Comparison of ENCODE assay signal across 1 cellular context in the genomic region with DNA sequence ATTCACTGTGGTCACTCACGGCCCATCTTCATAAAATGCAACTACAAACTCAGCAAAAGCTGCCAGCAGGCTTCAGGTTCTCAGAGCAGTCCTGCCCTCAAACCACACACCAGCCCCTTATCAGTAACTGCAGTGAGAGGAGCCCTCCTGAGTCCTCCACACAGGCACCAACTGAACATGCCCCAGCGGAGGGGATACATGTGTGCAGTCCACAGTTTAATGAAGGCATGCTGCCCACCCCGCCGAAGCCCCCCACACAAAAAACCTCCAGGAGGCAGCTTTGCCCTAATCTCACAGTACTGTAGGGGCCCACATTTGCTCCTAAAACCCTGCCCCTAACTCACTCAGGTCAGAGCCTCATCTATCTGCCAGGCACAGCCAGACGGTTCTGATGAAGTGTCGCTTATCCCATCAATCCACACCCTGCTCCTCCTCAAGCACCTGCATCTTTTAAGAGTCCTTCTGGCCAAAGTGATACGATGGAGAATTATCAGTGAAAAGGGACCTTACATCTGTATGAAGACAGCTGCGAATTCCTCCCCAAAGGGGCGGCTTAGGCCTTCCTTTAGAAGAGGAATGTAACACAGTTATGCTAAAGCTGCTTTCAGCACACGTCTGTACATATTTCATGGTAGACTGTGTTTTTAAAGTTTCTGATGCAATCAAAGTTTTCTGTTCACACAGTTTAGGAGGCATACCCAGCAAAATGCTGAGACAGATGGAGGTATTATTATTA.
TF ChIP-seq lines count a peak whose summit lies in the region.

No MANE protein-coding gene starts in this region.

TF ChIP-seq in K562, 482 proteins besides CTCF, POLR2A, EP300 and RAD21 (continued from another document and continues in another):
- TF ChIP-seq STAT5B (CRISPR knock-in tag; IDR thresholded peaks at IDR 0.05) = no peak
- peak; percentile 99 for TF ChIP-seq KLF16 (IDR thresholded peaks at IDR 0.05)
- no peak for TF ChIP-seq SRSF9 (IDR thresholded peaks at IDR 0.05; ENCODE audit: borderline replicate concordance, low read depth, low read length)
- TF ChIP-seq ZNF584 (CRISPR knock-in tag; IDR thresholded peaks at IDR 0.05; ENCODE audit: low read depth) = peak; percentile 82; the same call in 1 of the 2 replicates
- TF ChIP-seq, protein P1, sequence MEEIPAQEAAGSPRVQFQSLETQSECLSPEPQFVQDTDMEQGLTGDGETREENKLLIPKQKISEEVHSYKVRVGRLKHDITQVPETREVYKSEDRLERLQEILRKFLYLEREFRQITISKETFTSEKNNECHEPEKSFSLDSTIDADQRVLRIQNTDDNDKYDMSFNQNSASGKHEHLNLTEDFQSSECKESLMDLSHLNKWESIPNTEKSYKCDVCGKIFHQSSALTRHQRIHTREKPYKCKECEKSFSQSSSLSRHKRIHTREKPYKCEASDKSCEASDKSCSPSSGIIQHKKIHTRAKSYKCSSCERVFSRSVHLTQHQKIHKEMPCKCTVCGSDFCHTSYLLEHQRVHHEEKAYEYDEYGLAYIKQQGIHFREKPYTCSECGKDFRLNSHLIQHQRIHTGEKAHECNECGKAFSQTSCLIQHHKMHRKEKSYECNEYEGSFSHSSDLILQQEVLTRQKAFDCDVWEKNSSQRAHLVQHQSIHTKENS (CRISPR knock-in tag; IDR thresholded peaks at IDR 0.05) = no peak
- no peak for TF ChIP-seq HNRNPL (IDR thresholded peaks at IDR 0.05; ENCODE audit: low read depth, low read length)
- no peak for TF ChIP-seq ZNF764 (CRISPR knock-in tag; IDR thresholded peaks at IDR 0.05; ENCODE audit: low read depth)
- peak; percentile 94 for TF ChIP-seq MYNN (IDR thresholded peaks at IDR 0.05)
- TF ChIP-seq MYNN (CRISPR knock-in tag; IDR thresholded peaks at IDR 0.05) = no peak
- TF ChIP-seq SMARCA4 (IDR thresholded peaks at IDR 0.05) = peak; percentile 98
- TF ChIP-seq ETV1 (tag; conservative IDR thresholded peaks at IDR 0.05; ENCODE audit: low read depth) = no peak; the same call in 1 of the 2 replicates
- TF ChIP-seq MAFK (IDR thresholded peaks at IDR 0.05; ENCODE audit: low read length) = 0 out of 2 replicates have a peak, but pooled peaks have one; percentile 22
- peak; percentile 76 for TF ChIP-seq TAF9B (IDR thresholded peaks at IDR 0.05; ENCODE audit: partially characterized antibody)
- no peak for TF ChIP-seq CAMTA2 (CRISPR knock-in tag; conservative IDR thresholded peaks at IDR 0.05)
- peak; percentile 75 for TF ChIP-seq ATF7 (IDR thresholded peaks at IDR 0.05)
- TF ChIP-seq CBX3 (IDR thresholded peaks at IDR 0.05; ENCODE audit: borderline replicate concordance in 1 of 2, low read length in 2 of 2) = peak in 1 of 2 experiments; percentile 90; a peak in 1 of 3 replicates
- TF ChIP-seq, protein P2, sequence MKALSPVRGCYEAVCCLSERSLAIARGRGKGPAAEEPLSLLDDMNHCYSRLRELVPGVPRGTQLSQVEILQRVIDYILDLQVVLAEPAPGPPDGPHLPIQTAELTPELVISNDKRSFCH (CRISPR knock-in tag; IDR thresholded peaks at IDR 0.05) = no peak
- TF ChIP-seq, protein P2 (tag; IDR thresholded peaks at IDR 0.05) = peak; percentile 97
- peak; percentile 55; the same call in 1 of the 2 replicates for TF ChIP-seq EGR1 (conservative IDR thresholded peaks at IDR 0.05)
- no peak for TF ChIP-seq ZNF12 (CRISPR knock-in tag; IDR thresholded peaks at IDR 0.05)
- TF ChIP-seq XRCC3 (IDR thresholded peaks at IDR 0.05) = no peak
- TF ChIP-seq, protein P3, sequence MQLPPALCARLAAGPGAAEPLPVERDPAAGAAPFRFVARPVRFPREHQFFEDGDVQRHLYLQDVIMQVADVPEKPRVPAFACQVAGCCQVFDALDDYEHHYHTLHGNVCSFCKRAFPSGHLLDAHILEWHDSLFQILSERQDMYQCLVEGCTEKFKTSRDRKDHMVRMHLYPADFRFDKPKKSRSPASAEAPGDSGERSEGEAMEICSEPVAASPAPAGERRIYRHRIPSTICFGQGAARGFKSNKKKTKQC (CRISPR knock-in tag; IDR thresholded peaks at IDR 0.05) = peak; percentile 81
- TF ChIP-seq, protein P4, sequence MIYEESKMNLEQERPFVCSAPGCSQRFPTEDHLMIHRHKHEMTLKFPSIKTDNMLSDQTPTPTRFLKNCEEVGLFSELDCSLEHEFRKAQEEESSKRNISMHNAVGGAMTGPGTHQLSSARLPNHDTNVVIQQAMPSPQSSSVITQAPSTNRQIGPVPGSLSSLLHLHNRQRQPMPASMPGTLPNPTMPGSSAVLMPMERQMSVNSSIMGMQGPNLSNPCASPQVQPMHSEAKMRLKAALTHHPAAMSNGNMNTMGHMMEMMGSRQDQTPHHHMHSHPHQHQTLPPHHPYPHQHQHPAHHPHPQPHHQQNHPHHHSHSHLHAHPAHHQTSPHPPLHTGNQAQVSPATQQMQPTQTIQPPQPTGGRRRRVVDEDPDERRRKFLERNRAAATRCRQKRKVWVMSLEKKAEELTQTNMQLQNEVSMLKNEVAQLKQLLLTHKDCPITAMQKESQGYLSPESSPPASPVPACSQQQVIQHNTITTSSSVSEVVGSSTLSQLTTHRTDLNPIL (CRISPR knock-in tag; IDR thresholded peaks at IDR 0.05) = no peak
- no peak for TF ChIP-seq EWSR1 (IDR thresholded peaks at IDR 0.05; ENCODE audit: borderline replicate concordance, low read depth, partially characterized antibody)
- peak; percentile 98 for TF ChIP-seq MEIS2 (IDR thresholded peaks at IDR 0.05; ENCODE audit: partially characterized antibody)
- TF ChIP-seq, protein P5, sequence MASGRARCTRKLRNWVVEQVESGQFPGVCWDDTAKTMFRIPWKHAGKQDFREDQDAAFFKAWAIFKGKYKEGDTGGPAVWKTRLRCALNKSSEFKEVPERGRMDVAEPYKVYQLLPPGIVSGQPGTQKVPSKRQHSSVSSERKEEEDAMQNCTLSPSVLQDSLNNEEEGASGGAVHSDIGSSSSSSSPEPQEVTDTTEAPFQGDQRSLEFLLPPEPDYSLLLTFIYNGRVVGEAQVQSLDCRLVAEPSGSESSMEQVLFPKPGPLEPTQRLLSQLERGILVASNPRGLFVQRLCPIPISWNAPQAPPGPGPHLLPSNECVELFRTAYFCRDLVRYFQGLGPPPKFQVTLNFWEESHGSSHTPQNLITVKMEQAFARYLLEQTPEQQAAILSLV (tag; IDR thresholded peaks at IDR 0.05) = peak; percentile 77
- TF ChIP-seq TSC22D4 (tag; IDR thresholded peaks at IDR 0.05) = no peak
- peak; percentile 82; the same call in 1 of the 2 replicates for TF ChIP-seq SP1 (CRISPR knock-in tag; IDR thresholded peaks at IDR 0.05)
- peak; percentile 99 for TF ChIP-seq STAT5A (IDR thresholded peaks at IDR 0.05; ENCODE audit: borderline replicate concordance, low read length)
- no peak for TF ChIP-seq PCBP1 (IDR thresholded peaks at IDR 0.05; ENCODE audit: low read depth, low read length, poor library complexity, severe bottlenecking)
- peak; percentile 32 for TF ChIP-seq ZFP36 (IDR thresholded peaks at IDR 0.05; ENCODE audit: low read depth, low read length, partially characterized antibody)
- TF ChIP-seq DMBX1 (CRISPR knock-in tag; IDR thresholded peaks at IDR 0.05; ENCODE audit: borderline replicate concordance) = peak; percentile 98
- TF ChIP-seq, protein P6, sequence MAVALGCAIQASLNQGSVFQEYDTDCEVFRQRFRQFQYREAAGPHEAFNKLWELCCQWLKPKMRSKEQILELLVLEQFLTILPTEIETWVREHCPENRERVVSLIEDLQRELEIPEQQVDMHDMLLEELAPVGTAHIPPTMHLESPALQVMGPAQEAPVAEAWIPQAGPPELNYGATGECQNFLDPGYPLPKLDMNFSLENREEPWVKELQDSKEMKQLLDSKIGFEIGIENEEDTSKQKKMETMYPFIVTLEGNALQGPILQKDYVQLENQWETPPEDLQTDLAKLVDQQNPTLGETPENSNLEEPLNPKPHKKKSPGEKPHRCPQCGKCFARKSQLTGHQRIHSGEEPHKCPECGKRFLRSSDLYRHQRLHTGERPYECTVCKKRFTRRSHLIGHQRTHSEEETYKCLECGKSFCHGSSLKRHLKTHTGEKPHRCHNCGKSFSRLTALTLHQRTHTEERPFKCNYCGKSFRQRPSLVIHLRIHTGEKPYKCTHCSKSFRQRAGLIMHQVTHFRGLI (CRISPR knock-in tag; IDR thresholded peaks at IDR 0.05) = no peak
- TF ChIP-seq, protein P7, sequence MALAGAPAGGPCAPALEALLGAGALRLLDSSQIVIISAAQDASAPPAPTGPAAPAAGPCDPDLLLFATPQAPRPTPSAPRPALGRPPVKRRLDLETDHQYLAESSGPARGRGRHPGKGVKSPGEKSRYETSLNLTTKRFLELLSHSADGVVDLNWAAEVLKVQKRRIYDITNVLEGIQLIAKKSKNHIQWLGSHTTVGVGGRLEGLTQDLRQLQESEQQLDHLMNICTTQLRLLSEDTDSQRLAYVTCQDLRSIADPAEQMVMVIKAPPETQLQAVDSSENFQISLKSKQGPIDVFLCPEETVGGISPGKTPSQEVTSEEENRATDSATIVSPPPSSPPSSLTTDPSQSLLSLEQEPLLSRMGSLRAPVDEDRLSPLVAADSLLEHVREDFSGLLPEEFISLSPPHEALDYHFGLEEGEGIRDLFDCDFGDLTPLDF (CRISPR knock-in tag; IDR thresholded peaks at IDR 0.05) = no peak
- no peak for TF ChIP-seq ZNF76 (CRISPR knock-in tag; IDR thresholded peaks at IDR 0.05; ENCODE audit: borderline replicate concordance)
- no peak for TF ChIP-seq MCM3 (IDR thresholded peaks at IDR 0.05)
- peak; percentile 33 for TF ChIP-seq NUFIP1 (IDR thresholded peaks at IDR 0.05; ENCODE audit: partially characterized antibody)
- TF ChIP-seq ZNF347 (CRISPR knock-in tag; IDR thresholded peaks at IDR 0.05; ENCODE audit: low read depth) = no peak
- peak; percentile 92 for TF ChIP-seq CXXC5 (CRISPR knock-in tag; IDR thresholded peaks at IDR 0.05)
- TF ChIP-seq, protein P8, sequence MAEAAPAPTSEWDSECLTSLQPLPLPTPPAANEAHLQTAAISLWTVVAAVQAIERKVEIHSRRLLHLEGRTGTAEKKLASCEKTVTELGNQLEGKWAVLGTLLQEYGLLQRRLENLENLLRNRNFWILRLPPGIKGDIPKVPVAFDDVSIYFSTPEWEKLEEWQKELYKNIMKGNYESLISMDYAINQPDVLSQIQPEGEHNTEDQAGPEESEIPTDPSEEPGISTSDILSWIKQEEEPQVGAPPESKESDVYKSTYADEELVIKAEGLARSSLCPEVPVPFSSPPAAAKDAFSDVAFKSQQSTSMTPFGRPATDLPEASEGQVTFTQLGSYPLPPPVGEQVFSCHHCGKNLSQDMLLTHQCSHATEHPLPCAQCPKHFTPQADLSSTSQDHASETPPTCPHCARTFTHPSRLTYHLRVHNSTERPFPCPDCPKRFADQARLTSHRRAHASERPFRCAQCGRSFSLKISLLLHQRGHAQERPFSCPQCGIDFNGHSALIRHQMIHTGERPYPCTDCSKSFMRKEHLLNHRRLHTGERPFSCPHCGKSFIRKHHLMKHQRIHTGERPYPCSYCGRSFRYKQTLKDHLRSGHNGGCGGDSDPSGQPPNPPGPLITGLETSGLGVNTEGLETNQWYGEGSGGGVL (CRISPR knock-in tag; IDR thresholded peaks at IDR 0.05) = no peak
- peak; percentile 86 for TF ChIP-seq TOE1 (IDR thresholded peaks at IDR 0.05; ENCODE audit: borderline replicate concordance)
- no peak for TF ChIP-seq TOE1 (CRISPR knock-in tag; IDR thresholded peaks at IDR 0.05; ENCODE audit: borderline replicate concordance, low read depth)
- TF ChIP-seq ZNF384 (IDR thresholded peaks at IDR 0.05; ENCODE audit: low read depth, low read length) = peak; percentile 25; the same call in 1 of the 2 replicates
- no peak for TF ChIP-seq DDX20 (tag; IDR thresholded peaks at IDR 0.05; ENCODE audit: low read depth)
- TF ChIP-seq ZC3H4 (CRISPR knock-in tag; IDR thresholded peaks at IDR 0.05; ENCODE audit: borderline replicate concordance) = no peak
- TF ChIP-seq ZNF668 (CRISPR knock-in tag; IDR thresholded peaks at IDR 0.05) = peak; percentile 94
- peak; percentile 77 for TF ChIP-seq BRD9 (IDR thresholded peaks at IDR 0.05; ENCODE audit: low read depth, partially characterized antibody)
- peak; percentile 98 for TF ChIP-seq FOXM1 (IDR thresholded peaks at IDR 0.05; ENCODE audit: low read depth)
- TF ChIP-seq FOXM1 (CRISPR knock-in tag; IDR thresholded peaks at IDR 0.05; ENCODE audit: low read depth) = 0 out of 2 replicates have a peak, but pooled peaks have one; percentile 35
- peak; percentile 99 for TF ChIP-seq HLTF (IDR thresholded peaks at IDR 0.05)
- no peak; the same call in 1 of the 2 replicates for TF ChIP-seq HSF4 (CRISPR knock-in tag; IDR thresholded peaks at IDR 0.05; ENCODE audit: borderline replicate concordance)
- TF ChIP-seq, protein P9, sequence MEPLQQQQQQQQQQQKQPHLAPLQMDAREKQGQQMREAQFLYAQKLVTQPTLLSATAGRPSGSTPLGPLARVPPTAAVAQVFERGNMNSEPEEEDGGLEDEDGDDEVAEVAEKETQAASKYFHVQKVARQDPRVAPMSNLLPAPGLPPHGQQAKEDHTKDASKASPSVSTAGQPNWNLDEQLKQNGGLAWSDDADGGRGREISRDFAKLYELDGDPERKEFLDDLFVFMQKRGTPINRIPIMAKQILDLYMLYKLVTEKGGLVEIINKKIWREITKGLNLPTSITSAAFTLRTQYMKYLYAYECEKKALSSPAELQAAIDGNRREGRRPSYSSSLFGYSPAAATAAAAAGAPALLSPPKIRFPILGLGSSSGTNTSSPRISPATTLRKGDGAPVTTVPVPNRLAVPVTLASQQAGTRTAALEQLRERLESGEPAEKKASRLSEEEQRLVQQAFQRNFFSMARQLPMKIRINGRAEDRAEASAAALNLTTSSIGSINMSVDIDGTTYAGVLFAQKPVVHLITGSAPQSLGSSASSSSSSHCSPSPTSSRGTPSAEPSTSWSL (CRISPR knock-in tag; IDR thresholded peaks at IDR 0.05; ENCODE audit: borderline replicate concordance) = no peak
- TF ChIP-seq, protein P10, sequence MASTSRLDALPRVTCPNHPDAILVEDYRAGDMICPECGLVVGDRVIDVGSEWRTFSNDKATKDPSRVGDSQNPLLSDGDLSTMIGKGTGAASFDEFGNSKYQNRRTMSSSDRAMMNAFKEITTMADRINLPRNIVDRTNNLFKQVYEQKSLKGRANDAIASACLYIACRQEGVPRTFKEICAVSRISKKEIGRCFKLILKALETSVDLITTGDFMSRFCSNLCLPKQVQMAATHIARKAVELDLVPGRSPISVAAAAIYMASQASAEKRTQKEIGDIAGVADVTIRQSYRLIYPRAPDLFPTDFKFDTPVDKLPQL (IDR thresholded peaks at IDR 0.05; ENCODE audit: extremely low read depth, insufficient read length) = no peak
- TF ChIP-seq PYGO2 (tag; IDR thresholded peaks at IDR 0.05) = no peak
- no peak for TF ChIP-seq TBP (optimal IDR thresholded peaks at IDR 0.05; ENCODE audit: low read depth, low read length)
- peak; percentile 100 for TF ChIP-seq TEAD4 (IDR thresholded peaks at IDR 0.05; ENCODE audit: low read length)
- no peak for TF ChIP-seq TEAD4 (CRISPR knock-in tag; IDR thresholded peaks at IDR 0.05; ENCODE audit: borderline replicate concordance)
- peak; percentile 99 for TF ChIP-seq CC2D1A (IDR thresholded peaks at IDR 0.05)
- TF ChIP-seq CHCHD3 (CRISPR knock-in tag; IDR thresholded peaks at IDR 0.05) = no peak
- TF ChIP-seq ZNF124 (CRISPR knock-in tag; IDR thresholded peaks at IDR 0.05) = no peak
- no peak for TF ChIP-seq BRF1 (IDR thresholded peaks at IDR 0.05; ENCODE audit: borderline replicate concordance, extremely low read depth, insufficient read length)
